In genomic region chr2:102396012-102396411, GRCh38 we compare ENCODE assay signal across 39 cellular contexts. TPM values are rescaled to one million over a fixed set of nuclear protein-coding genes. Genes with fewer than 3 reads are reported as not detected.
DNase-seq lines count a peak whose midpoint lies in the region; ATAC-seq, FAIRE-seq and TF ChIP-seq lines count a peak whose summit lies in the region.
"Had no signal": no experiment of that assay in that cellular context is flagged by ENCODE, and none has a peak within 500 bp of the region (broad histone marks: within the 10 kb centered on the region; RNA-seq: fewer than 3 reads in every experiment).

No MANE protein-coding gene starts in this region.

- in situ Hi-C loops in K562 (cut with MboI) = no loop called here

- H3F3A ChIP-seq in Loucy (ENCODE audit: low read depth) = peaks cover 24% of the 10 kb centered on the region; the same call in 1 of the 2 replicates

- CTCF ChIA-PET in K562 (lab: Yijun Ruan, JAX; ENCODE audit: low intra/inter-chr PET ratio) = no interaction called here
- CTCF ChIA-PET in naive thymus-derived CD4-positive, alpha-beta T cell (lab: Charles Lee) = no interaction called here

- POLR2A ChIA-PET in K562 (lab: Yijun Ruan, JAX) = no interaction called here
- POLR2A ChIA-PET in naive thymus-derived CD4-positive, alpha-beta T cell (lab: Charles Lee) = no interaction called here

- no peak overlapping the region for H3K4me3 ChIP-seq in Loucy (ENCODE audit: low read length, poor library complexity, severe bottlenecking)
- H3K4me3 ChIP-seq in K562 = no peak overlapping the region
- H3K4me3 ChIP-seq in foreskin fibroblast (ENCODE audit: low read depth in 1 of 2, low read length in 2 of 2) = no peak overlapping the region
- H3K4me3 ChIP-seq in naive thymus-derived CD4-positive, alpha-beta T cell (ENCODE audit: low read length) = no peak overlapping the region
- H3K4me3 ChIP-seq in right atrium auricular region = no peak overlapping the region
- H3K4me3 ChIP-seq: A549; BLaER1; BLaER1 treated with 17β-estradiol and CSF1 and Interleukin-3, amounts not matched to agents 10 nM and 100 nM had no signal

- FAIRE-seq in G401.6 (lab: Jason Lieb, UNC) (peak; percentile 15), K562 (lab: Jason Lieb, UNC) (no peak)
- FAIRE-seq: A204.1, A549, D721Med had no signal

- H3K9me2 ChIP-seq in Loucy (replicated peaks; ENCODE audit: low read depth, low read length) = no peaks in the 10 kb centered on the region

- no TSS peak for BruUV-seq in K562 (replicated peaks; lab: Mats Ljungman, UMichigan)

- no peak overlapping the region for H3K4me3 Mint-ChIP-seq in naive thymus-derived CD4-positive, alpha-beta T cell
- H3K4me3 Mint-ChIP-seq: B cell; CD14-positive monocyte; CD4-positive, alpha-beta memory T cell; CD4-positive, alpha-beta T cell; CD4-positive, CD25-positive, alpha-beta regulatory T cell; CD8-positive, alpha-beta memory T cell; CD8-positive, alpha-beta T cell had no signal

- H3K4me1 Mint-ChIP-seq in naive thymus-derived CD4-positive, alpha-beta T cell = peaks cover 8 to 25% (median 22%) of the 10 kb centered on the region in 7 donors
- H3K4me1 Mint-ChIP-seq: B cell, CD14-positive monocyte had no signal

- H3K9me3 ChIP-seq in Loucy (ENCODE audit: insufficient read depth, low read depth, low read length) (no peaks in the 10 kb centered on the region), K562 (replicated peaks; ENCODE audit: control insufficient read depth, insufficient read depth, low read depth, low read length) (no peaks in the 10 kb centered on the region), right atrium auricular region (no peaks in the 10 kb centered on the region)
- H3K9me3 ChIP-seq in naive thymus-derived CD4-positive, alpha-beta T cell (ENCODE audit: control insufficient read depth in 2 of 3, low read length in 3 of 3) = no peaks in the 10 kb centered on the region
- H3K9me3 ChIP-seq: A549; BE2C; BLaER1; BLaER1 treated with 17β-estradiol and CSF1 and Interleukin-3, amounts not matched to agents 10 nM and 100 nM; Caco-2 had no signal

- H3K36me3 Mint-ChIP-seq in naive thymus-derived CD4-positive, alpha-beta T cell = peaks cover 0 to 40% (median 3%) of the 10 kb centered on the region in 5 donors
- H3K36me3 Mint-ChIP-seq: CD14-positive monocyte; CD4-positive, CD25-positive, alpha-beta regulatory T cell; CD8-positive, alpha-beta T cell had no signal

- TF ChIP-seq CTCF in Loucy (conservative IDR thresholded peaks at IDR 0.05; ENCODE audit: low read length) (no peak), K562 (IDR thresholded peaks at IDR 0.05 in 2 of 3, conservative IDR thresholded peaks at IDR 0.05 in 1 of 3; ENCODE audit: insufficient read depth in 2 of 3, low read depth in 1 of 3, low read length in 3 of 3) (no peak), foreskin fibroblast (IDR thresholded peaks at IDR 0.05; ENCODE audit: low read depth, low read length) (no peak), right atrium auricular region (IDR thresholded peaks at IDR 0.05) (no peak)

- DNase-seq in K562 (ENCODE audit: extremely low read depth in 1 of 4, low spot score in 3 of 4) (no peak), foreskin fibroblast (no peak), right atrium auricular region (ENCODE audit: low spot score) (no peak)
- DNase-seq in naive thymus-derived CD4-positive, alpha-beta T cell = no peak
- DNase-seq: 8988T; ACHN; AML-193; BE2C; C1 segment of cervical spinal cord; Caco-2; Calu3; CD4-positive, alpha-beta memory T cell; CD4-positive, alpha-beta T cell; CD4-positive, CD25-positive, alpha-beta regulatory T cell; CD8-positive, alpha-beta memory T cell; CD8-positive, alpha-beta T cell; COR-L47; DMS 273 treated with DMSO at 0.1 percent for 48 hours; DMS153; DMS53; DMS79; DMS79 treated with DMSO at 0.1 percent for 48 hours; DND-41; EL had no signal

- H3K9me1 ChIP-seq in K562 (ENCODE audit: control insufficient read depth, insufficient read depth, low read length) = no peaks in the 10 kb centered on the region

- no peaks in the 10 kb centered on the region for H3K27me3 ChIP-seq in Loucy (ENCODE audit: insufficient read depth, low read length, poor library complexity, severe bottlenecking)
- no peaks in the 10 kb centered on the region for H3K27me3 ChIP-seq in K562 (ENCODE audit: control insufficient read depth in 2 of 2, insufficient read depth in 2 of 2, low read length in 2 of 2)
- H3K27me3 ChIP-seq in naive thymus-derived CD4-positive, alpha-beta T cell (ENCODE audit: control insufficient read depth in 2 of 2, insufficient read depth in 2 of 2, low read length in 2 of 2) = no peaks in the 10 kb centered on the region
- H3K27me3 ChIP-seq in right atrium auricular region = no peaks in the 10 kb centered on the region
- H3K27me3 ChIP-seq: BE2C; BLaER1; BLaER1 treated with 17β-estradiol and CSF1 and Interleukin-3, amounts not matched to agents 10 nM and 100 nM had no signal

- TF ChIP-seq RAD21 in K562 (CRISPR knock-in tag; conservative IDR thresholded peaks at IDR 0.05 in 1 of 2, IDR thresholded peaks at IDR 0.05 in 1 of 2) = no peak

- H3K4me2 ChIP-seq in Loucy (ENCODE audit: low read depth, low read length, poor library complexity, severe bottlenecking) (peak overlapping the region; percentile 82), K562 (ENCODE audit: insufficient read depth, low read length) (no peak overlapping the region)
- H3K4me2 ChIP-seq: A549; BLaER1; BLaER1 treated with 17β-estradiol and CSF1 and Interleukin-3, amounts not matched to agents 10 nM and 100 nM had no signal

- H3K4me1 ChIP-seq in Loucy (ENCODE audit: insufficient read depth, low read length, poor library complexity, severe bottlenecking) = peaks cover 93% of the 10 kb centered on the region
- peaks cover 4 to 7% of the 10 kb centered on the region in 2 experiments; a peak in 4 of 5 replicates for H3K4me1 ChIP-seq in K562 (replicated peaks in 1 of 2; ENCODE audit: control insufficient read depth in 2 of 2, insufficient read depth in 2 of 2, low read length in 2 of 2)
- peaks cover 0 to 7% of the 10 kb centered on the region in 2 donors for H3K4me1 ChIP-seq in naive thymus-derived CD4-positive, alpha-beta T cell (ENCODE audit: control insufficient read depth in 2 of 2, insufficient read depth in 2 of 2, low read length in 2 of 2)
- H3K4me1 ChIP-seq in right atrium auricular region = no peaks in the 10 kb centered on the region
- H3K4me1 ChIP-seq: A549; BE2C; BLaER1; BLaER1 treated with 17β-estradiol and CSF1 and Interleukin-3, amounts not matched to agents 10 nM and 100 nM had no signal

- H2AFZ ChIP-seq in Loucy (ENCODE audit: low read length) (no peak overlapping the region), K562 (ENCODE audit: low read depth, low read length) (no peak overlapping the region)

- H3K27ac ChIP-seq in K562 (ENCODE audit: extremely low read depth, low read depth, low read length) (no peak overlapping the region), right atrium auricular region (no peak overlapping the region)
- H3K27ac ChIP-seq in naive thymus-derived CD4-positive, alpha-beta T cell (ENCODE audit: low read depth, low read length) = no peak overlapping the region
- H3K27ac ChIP-seq: 22Rv1; A549; BLaER1; BLaER1 treated with 17β-estradiol and CSF1 and Interleukin-3, amounts not matched to agents 10 nM and 100 nM; C4-2B had no signal

- H3K79me2 ChIP-seq in Loucy (ENCODE audit: insufficient read depth, low read length) (no peaks in the 10 kb centered on the region), K562 (ENCODE audit: control insufficient read depth, insufficient read depth, low read length) (no peaks in the 10 kb centered on the region)

- no peaks in the 10 kb centered on the region for H3K9me3 Mint-ChIP-seq in naive thymus-derived CD4-positive, alpha-beta T cell
- H3K9me3 Mint-ChIP-seq: CD14-positive monocyte; CD4-positive, alpha-beta memory T cell; CD4-positive, alpha-beta T cell; CD4-positive, CD25-positive, alpha-beta regulatory T cell; CD8-positive, alpha-beta memory T cell; CD8-positive, alpha-beta T cell had no signal

- peak overlapping the region; percentile 84 for H3K9ac ChIP-seq in Loucy (ENCODE audit: low read depth, low read length, poor library complexity, severe bottlenecking)
- no peak overlapping the region for H3K9ac ChIP-seq in K562 (ENCODE audit: insufficient read depth in 1 of 2, low read depth in 2 of 2, low read length in 2 of 2)
- H3K9ac ChIP-seq: BLaER1; BLaER1 treated with 17β-estradiol and CSF1 and Interleukin-3, amounts not matched to agents 10 nM and 100 nM had no signal

- no peak for ATAC-seq in K562
- no peak for ATAC-seq in naive thymus-derived CD4-positive, alpha-beta T cell
- ATAC-seq: A549; CD8-positive, alpha-beta T cell had no signal

- H3K27me3 Mint-ChIP-seq in naive thymus-derived CD4-positive, alpha-beta T cell = no peaks in the 10 kb centered on the region
- H3K27me3 Mint-ChIP-seq: B cell; CD4-positive, alpha-beta memory T cell; CD4-positive, alpha-beta T cell; CD4-positive, CD25-positive, alpha-beta regulatory T cell; CD8-positive, alpha-beta memory T cell had no signal

- H3K27ac Mint-ChIP-seq in naive thymus-derived CD4-positive, alpha-beta T cell = peak overlapping the region in 1 of 9 donors; percentile 26
- H3K27ac Mint-ChIP-seq: B cell; CD14-positive monocyte; CD4-positive, alpha-beta memory T cell; CD4-positive, alpha-beta T cell; CD4-positive, CD25-positive, alpha-beta regulatory T cell; CD8-positive, alpha-beta memory T cell; CD8-positive, alpha-beta T cell had no signal

- 25% methylated on average over 2 of the region's 2 CpGs for WGBS in K562 (ENCODE audit: insufficient coverage, low coverage, missing lambda C conversion rate)

- intact Hi-C loops in K562 (cut with micrococcal nuclease) = no loop called here
- intact Hi-C loops in naive thymus-derived CD4-positive, alpha-beta T cell (cut with micrococcal nuclease) = no loop called here

- no peak for TF ChIP-seq EP300 in K562 (IDR thresholded peaks at IDR 0.05; ENCODE audit: low read length)

- H3K36me3 ChIP-seq in Loucy (ENCODE audit: insufficient read depth, low read length) (no peaks in the 10 kb centered on the region), K562 (ENCODE audit: control insufficient read depth, insufficient read depth, low read length) (no peaks in the 10 kb centered on the region), right atrium auricular region (no peaks in the 10 kb centered on the region)
- H3K36me3 ChIP-seq in naive thymus-derived CD4-positive, alpha-beta T cell (ENCODE audit: control insufficient read depth in 2 of 3, insufficient read depth in 3 of 3, low read length in 3 of 3) = no peaks in the 10 kb centered on the region
- H3K36me3 ChIP-seq: BE2C; BLaER1; BLaER1 treated with 17β-estradiol and CSF1 and Interleukin-3, amounts not matched to agents 10 nM and 100 nM had no signal

- TF ChIP-seq POLR2A in K562 (conservative IDR thresholded peaks at IDR 0.05) = no peak

- H4K20me1 ChIP-seq in Loucy (ENCODE audit: insufficient read depth, low read length, poor library complexity, severe bottlenecking) (no peaks in the 10 kb centered on the region), K562 (replicated peaks; ENCODE audit: control insufficient read depth, insufficient read depth, low read length) (no peaks in the 10 kb centered on the region)
- H4K20me1 ChIP-seq: BLaER1; BLaER1 treated with 17β-estradiol and CSF1 and Interleukin-3, amounts not matched to agents 10 nM and 100 nM had no signal

RNA-seq across cellular contexts. Expression of gene IL18RAP, which starts 26.9 kb away (rescaled TPM):
- 1.9 and 2.4 TPM in 2 replicates for total RNA-seq in K562 (2011; cell fraction: chromatin; rRNA removed; ENCODE audit: low replicate concordance)
- total RNA-seq in K562 (2011; cell fraction: nucleolus; rRNA removed) = 0.50 and 0.92 TPM in 2 replicates
- 0.46 and 1.3 TPM in 2 replicates for total RNA-seq in K562 (2011; cell fraction: nucleoplasm; rRNA removed)
- total RNA-seq in K562 (2014; rRNA removed) = 4.9 and 5.2 TPM in 2 replicates
- total RNA-seq in K562 (2014; rRNA removed; fragmentation: Illumina TruSeq; extraction: Trizol) = 6.5 and 7.8 TPM in 2 replicates
- 18.6 and 20.5 TPM in 2 replicates for total RNA-seq in K562 (2015; rRNA removed; fragmentation: Illumina TruSeq; extraction: Trizol)
- total RNA-seq in K562 (2021) = 4.4 and 5.2 TPM in 2 replicates
- polyA plus RNA-seq in K562 (2011; rRNA removed) = 0.54 and 1.1 TPM in 2 replicates
- 0.18 and 0.24 TPM in 2 replicates for polyA plus RNA-seq in K562 (2011; cell fraction: cytosol; rRNA removed)
- polyA plus RNA-seq in K562 (2011; cell fraction: nucleus; rRNA removed) = 1.3 and 1.8 TPM in 2 replicates
- 7.8 and 15.0 TPM in 2 replicates for polyA plus RNA-seq in K562 (2012)
- 7.5 and 9.1 TPM in 2 replicates for polyA plus RNA-seq in K562 (2014; fragmentation: Illumina TruSeq; extraction: Trizol)
- polyA plus RNA-seq in K562 (2014; fragmentation: Nextera tagmentation; extraction: Ambion mirVana) = 1 to 10 TPM; 4.9 to 8.3 TPM
- 5.8 and 7.0 TPM in 2 replicates for polyA plus RNA-seq in K562 (2014; rRNA removed)
- 0.75 and 1.0 TPM in 2 replicates for polyA minus RNA-seq in K562 (2011; rRNA and poly(A)+ RNA removed)
- polyA minus RNA-seq in K562 (2011; cell fraction: cytosol; rRNA and poly(A)+ RNA removed) = not detected in 2 replicates
- 1.8 and 1.9 TPM in 2 replicates for polyA minus RNA-seq in K562 (2011; cell fraction: nucleus; rRNA and poly(A)+ RNA removed)
- 10 to 100 TPM in 2 of 5 experiments, 1 to 10 TPM in 1, under 1 TPM in 1, not detected in 1; 0.30 to 17.1 (median 7.5) TPM for total RNA-seq in naive thymus-derived CD4-positive, alpha-beta T cell
- polyA plus RNA-seq in naive thymus-derived CD4-positive, alpha-beta T cell = not detected
- total RNA-seq in right atrium auricular region = 1 to 10 TPM in 1 of 2 donors, under 1 TPM in 1; 0.30 to 1.4 TPM
- total RNA-seq: A172, A673, Caco-2, Calu3, Daoy had no signal
- polyA plus RNA-seq: BJ, CD14-positive monocyte had no signal

RNA-seq across cellular contexts. Expression of gene IL18R1, which starts 40.4 kb away (rescaled TPM):
- total RNA-seq in K562 (2011; cell fraction: chromatin; rRNA removed; ENCODE audit: low replicate concordance) = 1.0 and 3.2 TPM in 2 replicates
- total RNA-seq in K562 (2011; cell fraction: nucleolus; rRNA removed) = 0.39 and 0.83 TPM in 2 replicates
- total RNA-seq in K562 (2011; cell fraction: nucleoplasm; rRNA removed) = 0.73 and 1.4 TPM in 2 replicates
- total RNA-seq in K562 (2014; rRNA removed) (1.6 and 3.3 TPM in 2 replicates), K562 (2014; rRNA removed; fragmentation: Illumina TruSeq; extraction: Trizol) (4.8 TPM in 2 replicates), K562 (2015; rRNA removed; fragmentation: Illumina TruSeq; extraction: Trizol) (8.8 and 10.0 TPM in 2 replicates), K562 (2021) (2.5 and 4.5 TPM in 2 replicates), right atrium auricular region (1 to 10 TPM; 1.9 to 5.0 TPM)
- polyA plus RNA-seq in K562 (2011; rRNA removed) (1.1 and 1.9 TPM in 2 replicates), K562 (2014; fragmentation: Illumina TruSeq; extraction: Trizol) (2.8 and 3.5 TPM in 2 replicates), K562 (2014; fragmentation: Nextera tagmentation; extraction: Ambion mirVana) (under 1 TPM; 0.55 to 0.81 TPM), K562 (2014; rRNA removed) (2.9 and 3.7 TPM in 2 replicates)
- 0.16 and 0.60 TPM in 2 replicates for polyA plus RNA-seq in K562 (2011; cell fraction: cytosol; rRNA removed)
- polyA plus RNA-seq in K562 (2011; cell fraction: nucleus; rRNA removed) = 1.2 and 2.1 TPM in 2 replicates
- 3.5 and 8.5 TPM in 2 replicates for polyA plus RNA-seq in K562 (2012)
- 1.5 TPM in 2 replicates for polyA minus RNA-seq in K562 (2011; rRNA and poly(A)+ RNA removed)
- 0.19 TPM in 1 of 2 replicates, not detected in the other for polyA minus RNA-seq in K562 (2011; cell fraction: cytosol; rRNA and poly(A)+ RNA removed)
- polyA minus RNA-seq in K562 (2011; cell fraction: nucleus; rRNA and poly(A)+ RNA removed) = 1.5 and 2.2 TPM in 2 replicates
- 10 to 100 TPM in 1 of 5 experiments, 1 to 10 TPM in 4; 2.1 to 52.8 (median 5.3) TPM for total RNA-seq in naive thymus-derived CD4-positive, alpha-beta T cell
- polyA plus RNA-seq in naive thymus-derived CD4-positive, alpha-beta T cell = 1 to 10 TPM in 1 of 2 donors, under 1 TPM in 1; 0.77 to 2.0 TPM
- total RNA-seq: A172, A673, Caco-2 had no signal
- polyA plus RNA-seq: BJ had no signal
